ENCODE assay signal across 26 cellular contexts in the genomic region with DNA sequence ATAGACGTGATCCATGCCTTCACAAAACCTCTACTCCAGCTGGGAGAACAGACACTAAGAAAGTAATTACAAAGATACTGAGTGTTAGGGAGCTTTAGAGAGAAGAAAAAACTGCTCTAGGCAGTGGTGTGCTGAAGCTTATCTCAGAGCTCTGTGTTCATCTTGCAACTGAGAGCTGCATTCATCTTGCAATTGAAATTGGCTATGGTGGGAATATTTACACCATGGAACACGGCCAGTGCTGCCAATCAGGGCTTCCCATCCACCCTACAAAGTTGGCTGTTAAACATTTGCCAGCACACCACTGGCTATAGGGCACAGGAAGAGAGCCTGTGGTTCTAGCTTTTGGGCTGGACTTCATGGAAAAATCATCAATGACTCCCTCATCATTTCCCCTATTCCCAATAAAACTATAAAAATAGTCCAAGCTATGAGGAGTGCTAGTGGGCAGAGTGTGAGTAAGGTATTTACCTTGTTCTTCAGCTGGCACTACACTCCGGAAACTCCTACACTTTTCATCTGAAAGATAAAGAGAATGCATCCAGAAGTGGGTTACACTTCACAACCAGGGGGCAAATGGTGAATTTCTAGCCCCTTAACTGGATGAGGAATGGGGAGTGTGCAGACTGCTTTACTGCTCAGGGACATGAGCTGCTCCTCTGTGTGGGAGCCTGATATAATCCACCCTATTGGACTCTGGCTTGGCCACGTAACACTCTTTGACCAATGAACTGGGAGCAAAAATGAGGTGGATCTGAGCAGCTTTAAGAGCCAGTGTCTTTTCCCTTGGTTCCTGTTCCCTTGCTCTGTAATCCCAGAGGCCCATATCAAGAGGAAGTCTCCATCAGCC. TPM values are rescaled to one million over a fixed set of nuclear protein-coding genes. Genes with fewer than 3 reads are reported as not detected.
"Had no signal": no experiment of that assay in that cellular context is flagged by ENCODE, and none has a peak within 500 bp of the region (broad histone marks: within the 10 kb centered on the region; RNA-seq: fewer than 3 reads in every experiment).

No MANE protein-coding gene starts in this region.

- DNase-seq: dorsolateral prefrontal cortex; effector CD8-positive, alpha-beta T cell; heart right ventricle; immature natural killer cell; mammary epithelial cell; naive thymus-derived CD4-positive, alpha-beta T cell; psoas muscle; retina; sigmoid colon; stimulated activated CD4-positive, alpha-beta T cell treated with anti-CD3 and anti-CD28 coated beads, Interleukin-12 subunit alpha, Interleukin-12 subunit beta, amount 100 ng/mL, for 4 hours; stimulated activated naive CD4-positive, alpha-beta T cell; stomach; substantia nigra had no signal

- H3K9me3 ChIP-seq: neutrophil, psoas muscle, sigmoid colon had no signal

- H3K27ac Mint-ChIP-seq: immature natural killer cell; naive thymus-derived CD4-positive, alpha-beta T cell had no signal

- H3K4me3 ChIP-seq: coronary artery, dorsolateral prefrontal cortex, heart right ventricle, psoas muscle, sigmoid colon, skin epidermis, stomach had no signal

- H3K27ac ChIP-seq: coronary artery, neutrophil, psoas muscle, sigmoid colon, skin epidermis, stomach had no signal

- H3K4me3 Mint-ChIP-seq: immature natural killer cell; naive thymus-derived CD4-positive, alpha-beta T cell had no signal

- H3K4me1 Mint-ChIP-seq: immature natural killer cell; naive thymus-derived CD4-positive, alpha-beta T cell had no signal

- H3K27me3 ChIP-seq: sigmoid colon had no signal

- ATAC-seq: esophagus mucosa; naive thymus-derived CD4-positive, alpha-beta T cell; psoas muscle had no signal

- H3K36me3 Mint-ChIP-seq: immature natural killer cell; naive thymus-derived CD4-positive, alpha-beta T cell had no signal

- H3K9me3 Mint-ChIP-seq: immature natural killer cell had no signal

- H3K36me3 ChIP-seq: heart right ventricle, neutrophil, sigmoid colon, stomach had no signal

- H3K4me1 ChIP-seq: sigmoid colon, stomach had no signal

RNA-seq across cellular contexts. Expression of gene GSG1L2, which starts 11.6 kb away (rescaled TPM):
- total RNA-seq: chondrocyte; esophagus mucosa; fibroblast of lung; frontal cortex; glomerular endothelial cell; heart right ventricle; liver; mammary epithelial cell; mesenteric fat pad; mononuclear cell; naive thymus-derived CD4-positive, alpha-beta T cell; osteoblast; psoas muscle; sigmoid colon; stomach; urinary bladder had no signal

RNA-seq across cellular contexts. Expression of gene GLP2R, which starts 15.4 kb away (rescaled TPM):
- total RNA-seq: esophagus mucosa; fibroblast of lung; frontal cortex; glomerular endothelial cell; mononuclear cell; naive thymus-derived CD4-positive, alpha-beta T cell; osteoblast had no signal

RNA-seq across cellular contexts. Expression of gene DHRS7C, which starts 18.9 kb away (rescaled TPM):
- total RNA-seq: chondrocyte; esophagus mucosa; fibroblast of lung; frontal cortex; glomerular endothelial cell; mammary epithelial cell; mesenteric fat pad; mononuclear cell; naive thymus-derived CD4-positive, alpha-beta T cell; osteoblast; sigmoid colon; stomach had no signal
